19 cellular contexts compared by ENCODE assay signal in genomic region chr12:46843811-46844210, GRCh38. TPM values are rescaled to one million over a fixed set of nuclear protein-coding genes. Genes with fewer than 3 reads are reported as not detected.
"Had no signal": no experiment of that assay in that cellular context is flagged by ENCODE, and none has a peak within 500 bp of the region (broad histone marks: within the 10 kb centered on the region; RNA-seq: fewer than 3 reads in every experiment).

No MANE protein-coding gene starts in this region.

- H3K9me3 ChIP-seq: ascending aorta, breast epithelium, lower lobe of right lung, prostate gland had no signal

- H3K36me3 ChIP-seq: ascending aorta, breast epithelium, lower lobe of right lung, prostate gland, spleen had no signal

- H3K4me3 Mint-ChIP-seq: mesothelial cell of epicardium; neural crest cell; stimulated activated naive CD8-positive, alpha-beta T cell treated with anti-CD3 and anti-CD28 coated beads, Interleukin-15, Interleukin-2, amounts not matched to agents 100 ng/mL and 50 ng/mL, for 24 hours; type B pancreatic cell had no signal

- DNase-seq: activated CD4-positive, alpha-beta T cell treated with anti-CD3 and anti-CD28 coated beads, Interleukin-2, amount 50 U/mL, for 4 hours; activated CD4-positive, CD25-positive, alpha-beta regulatory T cell treated with anti-CD3 and anti-CD28 coated beads, Interleukin-2, amount 50 U/mL, for 72 hours; activated naive CD4-positive, alpha-beta T cell; activated T-cell treated with anti-CD3 and anti-CD28 coated beads for 4 hours; dorsolateral prefrontal cortex; erythroblast; head of caudate nucleus; left cardiac atrium; lower lobe of right lung; spleen; T-helper 9 cell had no signal

- H3K9me3 Mint-ChIP-seq: stimulated activated naive CD8-positive, alpha-beta T cell treated with anti-CD3 and anti-CD28 coated beads, Interleukin-15, Interleukin-2, amounts not matched to agents 100 ng/mL and 50 ng/mL, for 24 hours had no signal

- ATAC-seq: left cardiac atrium, lower lobe of right lung, sciatic nerve had no signal

- H3K27me3 ChIP-seq: ascending aorta, breast epithelium, spleen had no signal

- H3K4me1 Mint-ChIP-seq: mesothelial cell of epicardium, neural crest cell had no signal

- H3K27ac ChIP-seq: ascending aorta, breast epithelium, dorsolateral prefrontal cortex, lower lobe of right lung, prostate gland, spleen had no signal

- H3K4me1 ChIP-seq: ascending aorta, breast epithelium, prostate gland, spleen had no signal

- H3K27ac Mint-ChIP-seq: mesothelial cell of epicardium; stimulated activated naive CD8-positive, alpha-beta T cell treated with anti-CD3 and anti-CD28 coated beads, Interleukin-15, Interleukin-2, amounts not matched to agents 100 ng/mL and 50 ng/mL, for 24 hours; type B pancreatic cell had no signal

- H3K4me3 ChIP-seq: ascending aorta, breast epithelium, dorsolateral prefrontal cortex, lower lobe of right lung, prostate gland, spleen had no signal

- H3K36me3 Mint-ChIP-seq: mesothelial cell of epicardium, type B pancreatic cell had no signal

RNA-seq across cellular contexts. Expression of gene SLC38A4, which starts 18.0 kb away (rescaled TPM):
- total RNA-seq: ascending aorta, neural crest cell had no signal
